Comparison of ENCODE assay signal across 11 cellular contexts in the genomic region with DNA sequence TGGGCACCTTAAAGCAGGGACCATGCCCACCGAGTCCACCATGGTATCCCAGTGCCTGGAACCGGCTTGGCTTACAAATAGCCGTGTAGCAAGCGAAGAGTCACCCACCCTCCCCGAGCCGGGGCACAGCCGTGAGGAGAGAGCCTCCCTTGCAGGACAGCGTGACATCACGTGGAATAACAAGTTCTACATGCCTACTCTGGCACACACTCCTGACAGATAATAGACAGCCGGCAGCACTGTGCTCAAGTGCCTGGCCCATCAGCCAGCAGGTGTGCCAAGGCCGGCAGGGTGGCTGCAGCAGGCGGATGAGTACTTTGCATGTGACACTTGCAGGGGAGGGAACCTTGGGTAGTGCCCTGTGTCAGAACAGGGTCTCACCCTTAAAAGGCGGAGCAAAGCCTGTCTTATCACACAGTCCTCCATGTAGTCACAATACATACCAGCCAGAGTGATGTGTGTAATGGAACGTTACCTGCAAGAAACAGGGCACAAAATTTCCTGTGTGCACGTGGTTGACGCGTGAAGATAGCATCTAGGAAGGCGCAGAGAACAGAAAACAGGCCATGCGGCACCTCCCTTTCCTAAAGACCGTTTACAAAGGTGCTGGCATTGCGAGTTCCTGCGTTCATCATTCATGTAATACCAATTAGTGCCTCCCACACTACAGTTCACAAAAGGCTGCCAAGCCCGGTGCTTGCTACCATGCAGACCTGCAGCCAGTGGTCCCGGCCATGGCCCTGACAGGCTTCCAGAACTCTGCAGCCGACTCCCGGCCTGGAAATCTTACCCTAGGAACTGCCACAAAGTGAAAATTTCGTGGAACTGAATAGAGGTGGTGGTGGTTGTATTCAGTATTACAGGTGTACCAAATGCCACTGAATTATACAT. TPM values are rescaled to one million over a fixed set of nuclear protein-coding genes. Genes with fewer than 3 reads are reported as not detected.
DNase-seq lines count a peak whose midpoint lies in the region; ATAC-seq and TF ChIP-seq lines count a peak whose summit lies in the region.
"Had no signal": no experiment of that assay in that cellular context is flagged by ENCODE, and none has a peak within 500 bp of the region (broad histone marks: within the 10 kb centered on the region; RNA-seq: fewer than 3 reads in every experiment).

No MANE protein-coding gene starts in this region.

- TF ChIP-seq CTCF in LNCaP clone FGC (IDR thresholded peaks at IDR 0.05; ENCODE audit: control insufficient read depth, extremely low read depth, insufficient read depth): no peak

- peak overlapping the region in 19 of 21 experiments; percentile 9 to 89 (median 74) for H3K27ac ChIP-seq in skin epidermis
- H3K27ac ChIP-seq: brain microvascular endothelial cell had no signal

- ATAC-seq in Right ventricle myocardium superior (ENCODE audit: poor library complexity) (peak; percentile 74), HG03045 (IDR thresholded peaks at IDR 0.05; ENCODE audit: unreplicated experiment) (no peak), HG03565 (IDR thresholded peaks at IDR 0.05; ENCODE audit: unreplicated experiment) (no peak)

- H3K4me3 ChIP-seq in LNCaP clone FGC (ENCODE audit: low read depth, low read length) (peak overlapping the region; percentile 34), skin epidermis (no peak overlapping the region)

- intact Hi-C loops in Right ventricle myocardium superior (cut with DNase I): no loop called here

- DNase-seq in LNCaP clone FGC (ENCODE audit: low read depth): peak; percentile 89
- DNase-seq in NCI-H526 treated with DMSO at 0.1 percent for 48 hours (lab: John Stamatoyannopoulos, UW): peak; percentile 26
- peak; percentile 83 for DNase-seq in Right ventricle myocardium superior
- no peak for DNase-seq in AML-193 (lab: John Stamatoyannopoulos, UW)
- DNase-seq: brain microvascular endothelial cell, DND-41, GOT3, NCI-H2227 treated with DMSO at 0.1 percent for 48 hours had no signal

RNA-seq across cellular contexts. Expression of gene TOM1, which starts 16.4 kb away (rescaled TPM):
- total RNA-seq in Right ventricle myocardium superior: 68.6 TPM

RNA-seq across cellular contexts. Expression of gene HMGXB4, which starts 58.8 kb away (rescaled TPM):
- 7.5 TPM for total RNA-seq in Right ventricle myocardium superior

Comparison
In these comparisons a context has a peak if more than half of its experiments do, and no peak if none do; other contexts are left out.
1. DNase-seq: peak in LNCaP clone FGC (single experiment), NCI-H526 treated with DMSO at 0.1 percent for 48 hours (single experiment) and Right ventricle myocardium superior (single experiment); none in AML-193 (0 of 2).